1 cellular context compared by ENCODE assay signal in genomic region chr11:65888163-65888814, GRCh38.
TF ChIP-seq lines count a peak whose summit lies in the region.

Gene FIBP, minus strand, starts transcription at chr11:65888471. Its CDS starts 53 bp downstream, at chr11:65888418.

TF ChIP-seq in HEK293, 187 proteins besides CTCF, POLR2A, EP300 and RAD21 (continued from another document):
- TF ChIP-seq ZNF660 (tag by site-specific recombination; IDR thresholded peaks at IDR 0.05) (peak; percentile 17; the same call in 1 of the 2 replicates), ZNF24 (tag by site-specific recombination; IDR thresholded peaks at IDR 0.05) (0 out of 2 replicates have a peak, but pooled peaks have one; percentile 28)
